In genomic region chr5:51201024-51201423, GRCh38 we compare ENCODE assay signal across 14 cellular contexts.
DNase-seq lines count a peak whose midpoint lies in the region; ATAC-seq and TF ChIP-seq lines count a peak whose summit lies in the region.
"Had no signal": no experiment of that assay in that cellular context is flagged by ENCODE, and none has a peak within 500 bp of the region (broad histone marks: within the 10 kb centered on the region; RNA-seq: fewer than 3 reads in every experiment).

No MANE protein-coding gene starts in this region.

- H3K9me3 Mint-ChIP-seq in CD14-positive monocyte = peaks cover 0 to 5% (median 1%) of the 10 kb centered on the region in 7 donors
- H3K9me3 Mint-ChIP-seq in WTC11 = no peaks in the 10 kb centered on the region; the same call in 1 of the 2 replicates

- intact Hi-C loops in mucosa of descending colon (cut with DNase I, micrococcal nuclease) = no loop called here
- intact Hi-C loops in CD14-positive monocyte (cut with micrococcal nuclease) = no loop called here

- H3K4me3 ChIP-seq in Peyer's patch (no peak overlapping the region), mucosa of descending colon (no peak overlapping the region)
- H3K4me3 ChIP-seq: MG63, SJCRH30 had no signal

- CTCF ChIA-PET in WTC11 (lab: Charles Lee) = no interaction called here

- H3K27me3 Mint-ChIP-seq in CD14-positive monocyte (ENCODE audit: low read depth in 3 of 3) (no peaks in the 10 kb centered on the region), WTC11 (ENCODE audit: low read depth) (no peaks in the 10 kb centered on the region)
- H3K27me3 Mint-ChIP-seq: CD4-positive, alpha-beta memory T cell had no signal

- TF ChIP-seq POLR2A in Peyer's patch (IDR thresholded peaks at IDR 0.05) = no peak

- POLR2A ChIA-PET in WTC11 (lab: Charles Lee) = no interaction called here

- H3K36me3 ChIP-seq in Peyer's patch = no peaks in the 10 kb centered on the region
- H3K36me3 ChIP-seq in mucosa of descending colon (ENCODE audit: low read depth) = no peaks in the 10 kb centered on the region
- H3K36me3 ChIP-seq: MG63, SJCRH30 had no signal

- H3K4me1 Mint-ChIP-seq in CD14-positive monocyte (no peaks in the 10 kb centered on the region), WTC11 (peaks cover 8% of the 10 kb centered on the region)
- H3K4me1 Mint-ChIP-seq: CD4-positive, alpha-beta memory T cell had no signal

- no peak overlapping the region for H3K27ac ChIP-seq in Peyer's patch
- H3K27ac ChIP-seq: SJCRH30 had no signal

- no peak overlapping the region for H3K4me3 Mint-ChIP-seq in CD14-positive monocyte
- no peak overlapping the region for H3K4me3 Mint-ChIP-seq in WTC11
- H3K4me3 Mint-ChIP-seq: CD4-positive, alpha-beta memory T cell; T-helper 2 cell treated with Interferon-gamma antibody and Interleukin-4, amounts not matched to agents 5 μg/mL and 100 μg/mL, for 36 hours had no signal

- H3K27ac Mint-ChIP-seq in CD14-positive monocyte (no peak overlapping the region), WTC11 (no peak overlapping the region)
- H3K27ac Mint-ChIP-seq: CD4-positive, alpha-beta memory T cell; T-helper 2 cell treated with Interferon-gamma antibody and Interleukin-4, amounts not matched to agents 5 μg/mL and 100 μg/mL, for 36 hours had no signal

- DNase-seq in NCI-H1694 (lab: John Stamatoyannopoulos, UW) (peak; percentile 71), NCI-H345 (lab: John Stamatoyannopoulos, UW) (peak; percentile 75), Peyer's patch (peak in 2 of 3 donors; percentile 35 to 45), mucosa of descending colon (peak; percentile 46 to 56 (median 47)), inferior parietal cortex (ENCODE audit: extremely low spot score) (no peak), CD14-positive monocyte (ENCODE audit: low spot score) (no peak), WTC11 (ENCODE audit: low spot score) (no peak)
- DNase-seq: ACHN; CD4-positive, alpha-beta memory T cell; MG63; NCI-H1105 treated with DMSO at 0.1 percent for 48 hours; SJCRH30; SW 1271 had no signal

- ATAC-seq in mucosa of descending colon (peak; percentile 80), WTC11 (no peak)

- H3K36me3 Mint-ChIP-seq in CD14-positive monocyte (no peaks in the 10 kb centered on the region), WTC11 (no peaks in the 10 kb centered on the region)
- H3K36me3 Mint-ChIP-seq: CD4-positive, alpha-beta memory T cell had no signal

- TF ChIP-seq CTCF in Peyer's patch (IDR thresholded peaks at IDR 0.05) (no peak), mucosa of descending colon (IDR thresholded peaks at IDR 0.05) (no peak), CD14-positive monocyte (IDR thresholded peaks at IDR 0.05) (no peak), WTC11 (IDR thresholded peaks at IDR 0.05) (no peak)

- H3K27me3 ChIP-seq in Peyer's patch = no peaks in the 10 kb centered on the region
- H3K27me3 ChIP-seq: MG63, SJCRH30 had no signal

- H3K9me3 ChIP-seq in Peyer's patch = no peaks in the 10 kb centered on the region
- H3K9me3 ChIP-seq in mucosa of descending colon = no peaks in the 10 kb centered on the region
- H3K9me3 ChIP-seq: MG63, SJCRH30 had no signal

- H3K4me1 ChIP-seq in Peyer's patch = no peaks in the 10 kb centered on the region
- no peaks in the 10 kb centered on the region for H3K4me1 ChIP-seq in mucosa of descending colon (ENCODE audit: low read depth)
- H3K4me1 ChIP-seq: SJCRH30 had no signal

TF ChIP-seq in WTC11, 78 proteins besides CTCF, POLR2A, EP300 and RAD21:
- TF ChIP-seq NFE2L1 (CRISPR knock-in tag; IDR thresholded peaks at IDR 0.05) (no peak), MLX (CRISPR knock-in tag; IDR thresholded peaks at IDR 0.05) (no peak), SOX15 (CRISPR knock-in tag; IDR thresholded peaks at IDR 0.05) (no peak), CBFB (CRISPR knock-in tag; IDR thresholded peaks at IDR 0.05; ENCODE audit: low read depth) (no peak), USF1 (CRISPR knock-in tag; IDR thresholded peaks at IDR 0.05) (no peak), ZBTB43 (CRISPR knock-in tag; IDR thresholded peaks at IDR 0.05) (no peak), IRF2 (CRISPR knock-in tag; IDR thresholded peaks at IDR 0.05; ENCODE audit: borderline replicate concordance, low read depth) (no peak), OVOL2 (CRISPR knock-in tag; IDR thresholded peaks at IDR 0.05; ENCODE audit: borderline replicate concordance) (no peak), TEAD1 (CRISPR knock-in tag; IDR thresholded peaks at IDR 0.05) (no peak), EMX1 (CRISPR knock-in tag; IDR thresholded peaks at IDR 0.05) (no peak), E2F5 (CRISPR knock-in tag; IDR thresholded peaks at IDR 0.05) (no peak), ERG (CRISPR knock-in tag; IDR thresholded peaks at IDR 0.05) (no peak), ZNF263 (CRISPR knock-in tag; IDR thresholded peaks at IDR 0.05; ENCODE audit: low read depth) (no peak), STAT6 (CRISPR knock-in tag; conservative IDR thresholded peaks at IDR 0.05; ENCODE audit: low read depth) (no peak)

Comparison
In these comparisons a context has a peak if more than half of its experiments do, and no peak if none do; other contexts are left out.
1. DNase-seq: peak in NCI-H1694 (single experiment), NCI-H345 (single experiment), Peyer's patch (2 of 3) and mucosa of descending colon (3 of 3); none in inferior parietal cortex (single experiment), CD14-positive monocyte (single experiment) and WTC11 (single experiment).